In genomic region chrX:47743504-47743903, GRCh38 we compare ENCODE assay signal across 23 cellular contexts.
DNase-seq lines count a peak whose midpoint lies in the region; ATAC-seq, FAIRE-seq and TF ChIP-seq lines count a peak whose summit lies in the region.
"Had no signal": no experiment of that assay in that cellular context is flagged by ENCODE, and none has a peak within 500 bp of the region (broad histone marks: within the 10 kb centered on the region; RNA-seq: fewer than 3 reads in every experiment).

No MANE protein-coding gene starts in this region.

- no peaks in the 10 kb centered on the region for H3K27me3 ChIP-seq in bronchial epithelial cell (ENCODE audit: control insufficient read depth, insufficient read depth, low read length)
- peaks cover 0 to 10% of the 10 kb centered on the region in 2 experiments for H3K27me3 ChIP-seq in mesenchymal stem cell (ENCODE audit: control insufficient read depth in 1 of 2, insufficient read depth in 1 of 2, low read length in 2 of 2)
- H3K27me3 ChIP-seq: gastrocnemius medialis had no signal

- H3K4me1 ChIP-seq in mesenchymal stem cell (ENCODE audit: control insufficient read depth, insufficient read depth, low read depth, low read length), result no peaks in the 10 kb centered on the region
- H3K4me1 ChIP-seq: gastrocnemius medialis had no signal

- H3K79me1 ChIP-seq in mesenchymal stem cell (replicated peaks; ENCODE audit: low read length, poor library complexity, severe bottlenecking), result no peaks in the 10 kb centered on the region

- no peak overlapping the region for H2BK12ac ChIP-seq in mesenchymal stem cell (ENCODE audit: low read length in 2 of 2)

- H3K14ac ChIP-seq in mesenchymal stem cell (ENCODE audit: low read length in 2 of 2), result no peak overlapping the region

- H3K27ac ChIP-seq in mesenchymal stem cell (ENCODE audit: low read length, poor library complexity, severe bottlenecking), result no peak overlapping the region
- H3K27ac ChIP-seq: gastrocnemius medialis, KMS-11 had no signal

- DNase-seq in AG20443 (ENCODE audit: low spot score) (peak; percentile 37), MV-4-11 (lab: John Stamatoyannopoulos, UW) (peak; percentile 83), bronchial epithelial cell (ENCODE audit: low read depth) (peak; percentile 8), mesenchymal stem cell (peak; percentile 37), T-helper 1 cell (no peak), OCI-M2 (lab: John Stamatoyannopoulos, UW; ENCODE audit: unreplicated experiment) (no peak)
- DNase-seq in activated CD4-positive, alpha-beta T cell treated with anti-CD3 and anti-CD28 coated beads for 48 hours, result no peak
- DNase-seq: activated CD4-positive, alpha-beta T cell treated with anti-CD3 and anti-CD28 coated beads for 4 hours; activated effector memory CD4-positive, alpha-beta T cell treated with anti-CD3 and anti-CD28 coated beads, Interleukin-2, amount 50 U/mL, for 16 hours; amniotic stem cell; CD8-positive, alpha-beta T cell; DMS79; gastrocnemius medialis; H9; NCI-H1436; NCI-H774; retina; SK-N-SH; stimulated activated naive CD4-positive, alpha-beta T cell treated with Interleukin-2 at 50 U/mL for 16 hours; trophoblast cell had no signal

- no peak overlapping the region for H4K91ac ChIP-seq in mesenchymal stem cell (ENCODE audit: low read length)

- H2AK5ac ChIP-seq in mesenchymal stem cell (ENCODE audit: low read length, severe bottlenecking), result no peak overlapping the region

- H2BK120ac ChIP-seq in mesenchymal stem cell (ENCODE audit: low read depth, low read length), result no peak overlapping the region

- no peak for FAIRE-seq in bronchial epithelial cell (lab: Jason Lieb, UNC)

- H3K4ac ChIP-seq in mesenchymal stem cell (ENCODE audit: low read depth in 1 of 2, low read length in 2 of 2), result no peak overlapping the region

- H3K18ac ChIP-seq in mesenchymal stem cell (ENCODE audit: low read depth in 1 of 2, low read length in 2 of 2), result no peak overlapping the region

- H3K36me3 ChIP-seq in bronchial epithelial cell (ENCODE audit: control insufficient read depth, insufficient read depth, low read length) (no peaks in the 10 kb centered on the region), mesenchymal stem cell (ENCODE audit: control insufficient read depth in 1 of 2, insufficient read depth in 2 of 2, low read depth in 1 of 2, low read length in 2 of 2) (no peaks in the 10 kb centered on the region)
- H3K36me3 ChIP-seq: gastrocnemius medialis had no signal

- no peak overlapping the region for H3K9ac ChIP-seq in mesenchymal stem cell (ENCODE audit: low read length)
- H3K9ac ChIP-seq: KMS-11, SK-N-SH had no signal

- no peaks in the 10 kb centered on the region for H3K9me3 ChIP-seq in mesenchymal stem cell (ENCODE audit: control insufficient read depth, low read length)
- H3K9me3 ChIP-seq: gastrocnemius medialis, SK-N-SH had no signal

- H4K8ac ChIP-seq in mesenchymal stem cell (ENCODE audit: low read length), result no peak overlapping the region

- no peak overlapping the region for H2BK15ac ChIP-seq in mesenchymal stem cell (ENCODE audit: low read depth, poor library complexity, severe bottlenecking)

- no peak overlapping the region for H2BK5ac ChIP-seq in mesenchymal stem cell (ENCODE audit: low read depth, low read length, poor library complexity, severe bottlenecking)

- H3K4me3 ChIP-seq in bronchial epithelial cell (ENCODE audit: low read depth, low read length), result no peak overlapping the region
- H3K4me3 ChIP-seq in mesenchymal stem cell (ENCODE audit: insufficient read depth in 1 of 2, low read depth in 1 of 2, low read length in 2 of 2), result no peak overlapping the region
- H3K4me3 ChIP-seq: gastrocnemius medialis had no signal

- no peak overlapping the region for H3K23ac ChIP-seq in mesenchymal stem cell (ENCODE audit: low read length in 2 of 2)

- 63% methylated on average over 2 of the region's 2 CpGs for WGBS in mesenchymal stem cell

- H2AFZ ChIP-seq in mesenchymal stem cell (ENCODE audit: low read depth, low read length), result no peak overlapping the region

- H3K4me2 ChIP-seq in mesenchymal stem cell (ENCODE audit: low read length, poor library complexity, severe bottlenecking), result no peak overlapping the region
- H3K4me2 ChIP-seq: KMS-11, SK-N-SH had no signal

- no peak for ATAC-seq in HG02981 (IDR thresholded peaks at IDR 0.05; ENCODE audit: unreplicated experiment)
- ATAC-seq: CD8-positive, alpha-beta T cell; gastrocnemius medialis; Panc1 had no signal

- no peak for TF ChIP-seq CTCF in bronchial epithelial cell (IDR thresholded peaks at IDR 0.05; ENCODE audit: insufficient read depth, low read length, severe bottlenecking)

Comparison
In these comparisons a context has a peak if more than half of its experiments do, and no peak if none do; other contexts are left out.
1. DNase-seq: peak in AG20443 (single experiment), MV-4-11 (single experiment), bronchial epithelial cell (single experiment) and mesenchymal stem cell (single experiment); none in T-helper 1 cell (0 of 5), activated CD4-positive, alpha-beta T cell treated with anti-CD3 and anti-CD28 coated beads for 48 hours (single experiment) and OCI-M2 (single experiment).